In genomic region chr15:85354948-85355347, GRCh38 we compare ENCODE assay signal across 13 cellular contexts.
"Had no signal": no experiment of that assay in that cellular context is flagged by ENCODE, and none has a peak within 500 bp of the region (broad histone marks: within the 10 kb centered on the region; RNA-seq: fewer than 3 reads in every experiment).

No MANE protein-coding gene starts in this region.

- H3K4me3 Mint-ChIP-seq: endodermal cell; nephron progenitor cell; stimulated activated effector memory CD8-positive, alpha-beta T cell treated with anti-CD3 and anti-CD28 coated beads, Interleukin-12 subunit alpha, Interleukin-12 subunit beta, amount 100 ng/mL, for 72 hours had no signal

- H3K27ac ChIP-seq: dorsolateral prefrontal cortex, hepatocyte, left lung, psoas muscle, sigmoid colon, thoracic aorta had no signal

- H3K27ac Mint-ChIP-seq: endodermal cell; stimulated activated effector memory CD8-positive, alpha-beta T cell treated with anti-CD3 and anti-CD28 coated beads, Interleukin-12 subunit alpha, Interleukin-12 subunit beta, amount 100 ng/mL, for 72 hours had no signal

- H3K9me3 Mint-ChIP-seq: endodermal cell; nephron progenitor cell; stimulated activated effector memory CD8-positive, alpha-beta T cell treated with anti-CD3 and anti-CD28 coated beads, Interleukin-12 subunit alpha, Interleukin-12 subunit beta, amount 100 ng/mL, for 72 hours had no signal

- H3K36me3 ChIP-seq: left lung, sigmoid colon, thoracic aorta had no signal

- H3K9me3 ChIP-seq: left lung, psoas muscle, sigmoid colon, thoracic aorta had no signal

- H3K27me3 ChIP-seq: hepatocyte, left lung, sigmoid colon had no signal

- H3K4me3 ChIP-seq: dorsolateral prefrontal cortex, hepatocyte, left lung, psoas muscle, sigmoid colon, thoracic aorta had no signal

- ATAC-seq: left lung; psoas muscle; stimulated activated effector memory CD8-positive, alpha-beta T cell treated with anti-CD3 and anti-CD28 coated beads, Interleukin-12 subunit alpha, Interleukin-12 subunit beta, amount 100 ng/mL, for 72 hours had no signal

- DNase-seq: activated CD4-positive, CD25-positive, alpha-beta regulatory T cell treated with anti-CD3 and anti-CD28 coated beads, Interleukin-2, amount 50 U/mL, for 72 hours; activated naive CD4-positive, alpha-beta T cell; anterior cingulate cortex; dorsolateral prefrontal cortex; endodermal cell; left lung; nephron progenitor cell; psoas muscle; sigmoid colon; T-helper 1 cell had no signal

- H3K4me1 Mint-ChIP-seq: endodermal cell had no signal

- H3K36me3 Mint-ChIP-seq: stimulated activated effector memory CD8-positive, alpha-beta T cell treated with anti-CD3 and anti-CD28 coated beads, Interleukin-12 subunit alpha, Interleukin-12 subunit beta, amount 100 ng/mL, for 72 hours had no signal
